ENCODE assay signal across 12 cellular contexts in the genomic region with DNA sequence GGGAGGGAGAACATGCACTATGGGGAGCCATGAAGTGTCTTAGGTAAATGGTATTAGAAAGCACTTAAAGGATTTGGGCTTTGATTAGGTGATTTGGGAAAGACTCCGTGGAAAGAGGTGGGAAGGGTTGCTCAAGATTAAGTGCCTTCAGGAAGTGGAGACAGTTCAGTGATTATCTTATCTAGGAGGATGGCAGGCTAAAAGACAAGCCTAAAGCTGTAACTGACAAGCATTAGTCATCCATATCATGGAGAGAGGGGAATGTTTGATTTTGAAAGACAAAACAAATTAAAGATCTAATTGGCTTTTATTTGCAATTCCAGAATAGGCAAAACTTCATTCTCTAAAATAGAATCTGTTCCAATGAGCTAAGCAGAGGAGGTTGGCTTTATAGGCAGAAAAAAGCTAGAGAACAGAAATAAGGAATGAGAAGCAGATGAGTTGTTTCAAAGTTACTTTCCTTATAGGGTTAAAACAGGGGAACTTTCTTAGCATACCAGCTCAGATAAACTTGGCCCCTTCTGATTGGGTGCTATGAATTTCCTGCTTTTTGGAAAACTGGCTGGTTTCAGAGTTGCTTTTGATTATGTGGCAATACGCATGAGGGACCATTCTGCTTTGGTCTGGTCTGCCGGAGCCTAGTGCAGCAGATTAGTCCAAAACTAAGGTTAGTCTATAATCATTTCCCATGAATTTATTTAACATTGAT. TPM values are rescaled to one million over a fixed set of nuclear protein-coding genes. Genes with fewer than 3 reads are reported as not detected.
A peak's percentile ranks its signal among the peaks of the same experiment; 100 is the strongest.
DNase-seq lines count a peak whose midpoint lies in the region; ATAC-seq and TF ChIP-seq lines count a peak whose summit lies in the region.
"Had no signal": no experiment of that assay in that cellular context is flagged by ENCODE, and none has a peak within 500 bp of the region (broad histone marks: within the 10 kb centered on the region; RNA-seq: fewer than 3 reads in every experiment).

No MANE protein-coding gene starts in this region.

- WGBS in stomach, 5 donors = 56 to 75% (median 70%) methylated on average over 3 of the region's 3 CpGs

- DNase-seq in cardiac muscle cell (ENCODE audit: low read depth in 1 of 2, low spot score in 1 of 2) (peak in 1 of 2 donors; percentile 85), left ventricle myocardium superior (no peak), T-cell (no peak), fibroblast of pulmonary artery (ENCODE audit: low read depth) (peak; percentile 76), stomach (no peak), tibial artery (no peak), superior temporal gyrus (ENCODE audit: extremely low spot score) (no peak), dermis blood vessel endothelial cell (no peak)
- DNase-seq: dorsolateral prefrontal cortex, H7, NCI-H187 treated with DMSO at 0.1 percent for 48 hours, ovary had no signal

- CTCF ChIA-PET in T-cell (lab: Charles Lee) = no interaction called here

- H3K4me1 ChIP-seq in cardiac muscle cell (ENCODE audit: low read depth) = peaks cover 28% of the 10 kb centered on the region
- H3K4me1 ChIP-seq in stomach = peaks cover 0 to 27% (median 17%) of the 10 kb centered on the region in 4 donors
- H3K4me1 ChIP-seq in tibial artery = peaks cover 0 to 27% (median 11%) of the 10 kb centered on the region in 4 donors

- no peak for ATAC-seq in left ventricle myocardium superior
- no peak for ATAC-seq in T-cell (replicated peaks in 1 of 4)

- no peaks in the 10 kb centered on the region for H3K9me3 Mint-ChIP-seq in T-cell

- H3K4me3 ChIP-seq in cardiac muscle cell (peak overlapping the region; percentile 59), fibroblast of pulmonary artery (replicated peaks; ENCODE audit: low read depth, low read length) (peak overlapping the region; percentile 23), stomach (no peak overlapping the region), tibial artery (no peak overlapping the region)
- H3K4me3 ChIP-seq: ovary had no signal

- no peaks in the 10 kb centered on the region for H3K9me3 ChIP-seq in cardiac muscle cell (ENCODE audit: low read depth)
- no peaks in the 10 kb centered on the region for H3K9me3 ChIP-seq in stomach
- no peaks in the 10 kb centered on the region for H3K9me3 ChIP-seq in tibial artery
- H3K9me3 ChIP-seq: ovary had no signal

- H3K27me3 ChIP-seq in cardiac muscle cell (no peaks in the 10 kb centered on the region), stomach (no peaks in the 10 kb centered on the region), tibial artery (no peaks in the 10 kb centered on the region)
- H3K27me3 ChIP-seq: ovary had no signal

- peak overlapping the region; percentile 98 for H3K27ac ChIP-seq in cardiac muscle cell
- peak overlapping the region in 3 of 5 donors; percentile 91 to 94 (median 92) for H3K27ac ChIP-seq in stomach
- peak overlapping the region in 1 of 2 donors; percentile 92 for H3K27ac ChIP-seq in tibial artery

- peaks cover 29 to 31% (median 31%) of the 10 kb centered on the region in 3 donors for H3K4me1 Mint-ChIP-seq in T-cell

- peak overlapping the region; percentile 90 to 96 for H3K27ac Mint-ChIP-seq in T-cell

- TF ChIP-seq EP300 in stomach (IDR thresholded peaks at IDR 0.05) = no peak

- intact Hi-C loops in left ventricle myocardium superior (cut with micrococcal nuclease) = loop anchor here (10.0 kb wide), 1 partner anchor 279 kb away; no protein-coding TSS in a partner anchor
- intact Hi-C loops in stomach (cut with DNase I; ENCODE audit: low total_unique reads) = no loop called here
- intact Hi-C loops in tibial artery (cut with DNase I; ENCODE audit: low total_unique reads) = no loop called here

- H3K4me3 Mint-ChIP-seq in T-cell = peak overlapping the region; percentile 88 to 95 (median 91)

- H3K36me3 Mint-ChIP-seq in T-cell = peaks cover 3% of the 10 kb centered on the region

- peaks cover 3 to 4% of the 10 kb centered on the region in 2 donors for H3K27me3 Mint-ChIP-seq in T-cell

- no peak for TF ChIP-seq POLR2A in stomach (IDR thresholded peaks at IDR 0.05)

- POLR2A ChIA-PET in T-cell (lab: Charles Lee) = no interaction called here

- TF ChIP-seq CTCF in cardiac muscle cell (IDR thresholded peaks at IDR 0.05; ENCODE audit: low read depth, low read length) = no peak
- no peak for TF ChIP-seq CTCF in fibroblast of pulmonary artery (IDR thresholded peaks at IDR 0.05; ENCODE audit: low read length, missing control alignments)
- no peak for TF ChIP-seq CTCF in stomach (IDR thresholded peaks at IDR 0.05)
- TF ChIP-seq CTCF in tibial artery (IDR thresholded peaks at IDR 0.05) = no peak

- H3K36me3 ChIP-seq in cardiac muscle cell = no peaks in the 10 kb centered on the region
- no peaks in the 10 kb centered on the region for H3K36me3 ChIP-seq in stomach
- no peaks in the 10 kb centered on the region for H3K36me3 ChIP-seq in tibial artery
- H3K36me3 ChIP-seq: ovary had no signal

RNA-seq across cellular contexts. Expression of a gene that starts 1.8 kb away (rescaled TPM):
- total RNA-seq in cardiac muscle cell = 2.6 and 5.2 TPM in 2 replicates
- 2.9 and 4.8 TPM in 2 replicates for polyA plus RNA-seq in cardiac muscle cell
- 0.22 TPM for total RNA-seq in left ventricle myocardium superior
- under 1 TPM; 0.14 to 0.45 (median 0.30) TPM for total RNA-seq in T-cell
- total RNA-seq in stomach = 10 to 100 TPM in 1 of 5 donors, 1 to 10 TPM in 4; 2.6 to 12.1 (median 5.9) TPM
- polyA plus RNA-seq in stomach = 1 to 10 TPM; 2.5 to 6.7 (median 3.2) TPM
- total RNA-seq in dermis blood vessel endothelial cell = 8.7 and 16.2 TPM in 2 replicates

Comparison
In these comparisons a context has a peak if more than half of its experiments do, and no peak if none do; other contexts are left out.
1. H3K4me3 ChIP-seq: peak in cardiac muscle cell (single experiment) and fibroblast of pulmonary artery (single experiment); none in stomach (0 of 4) and tibial artery (0 of 2).